In the genomic region with DNA sequence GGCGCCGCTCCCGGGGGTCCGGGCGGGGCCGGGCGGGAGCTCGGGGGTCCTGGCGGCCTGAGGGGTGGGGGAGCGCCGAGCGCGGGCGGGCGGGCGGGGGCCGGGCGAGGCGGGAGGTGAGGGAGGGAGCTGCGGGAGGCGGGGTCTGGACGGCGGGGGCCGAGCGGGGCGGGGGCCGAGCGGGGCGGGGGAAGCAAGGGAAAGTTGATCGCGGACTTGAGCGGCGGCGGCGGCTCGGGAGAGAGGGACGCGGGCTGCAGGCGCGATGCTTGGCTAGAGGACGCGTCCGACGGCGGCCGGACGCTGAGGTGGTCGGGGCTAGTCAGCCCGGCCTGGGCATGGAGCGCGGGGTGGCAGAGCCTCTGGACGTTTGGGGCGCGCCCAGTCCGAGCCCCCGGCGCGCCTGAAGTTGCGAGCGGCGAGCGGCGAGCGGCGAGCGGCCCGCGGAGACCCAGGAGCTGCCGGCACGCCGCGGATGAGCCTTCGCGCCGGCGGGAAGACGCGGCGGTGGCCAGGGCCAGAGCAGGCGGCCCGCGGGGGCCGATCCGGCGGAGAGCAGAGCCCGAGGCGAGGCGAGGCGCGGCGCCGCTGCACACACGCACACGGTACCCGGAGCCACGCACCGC, we compare ENCODE assay signal across 8 cellular contexts. TPM values are rescaled to one million over a fixed set of nuclear protein-coding genes. Genes with fewer than 3 reads are reported as not detected.
DNase-seq lines count a peak whose midpoint lies in the region; ATAC-seq and TF ChIP-seq lines count a peak whose summit lies in the region.

A gene (plus strand): TSS at position 207 of the 626 bp plus-strand sequence. CDS start 42,912 bp downstream, outside the sequence.

- H3K9me3 ChIP-seq in prostate gland, result no peaks in the 10 kb centered on the region

- ATAC-seq in SK-N-SH treated with all-trans-retinoic acid at 6 μM for 48 hours, result peak; percentile 19; the same call in 2 of the 3 replicates
- ATAC-seq in Right ventricle myocardium superior (ENCODE audit: poor library complexity), result peak; percentile 51
- ATAC-seq in HG03175 (IDR thresholded peaks at IDR 0.05; ENCODE audit: unreplicated experiment), result no peak
- no peak for ATAC-seq in GM19463 (IDR thresholded peaks at IDR 0.05; ENCODE audit: unreplicated experiment)

- DNase-seq in SKM-1 treated with dmso at 0.1 percent for 144 hours (lab: John Stamatoyannopoulos, UW; ENCODE audit: unreplicated experiment), result peak; percentile 8
- no peak for DNase-seq in SKM-1 (lab: John Stamatoyannopoulos, UW; ENCODE audit: unreplicated experiment)
- peak; percentile 64 for DNase-seq in Right ventricle myocardium superior
- peak; percentile 31 for DNase-seq in prostate gland (ENCODE audit: low spot score)
- no peak for DNase-seq in NCI-H446 treated with DMSO at 0.1 percent for 48 hours (lab: John Stamatoyannopoulos, UW)

- TF ChIP-seq POLR2A in prostate gland (IDR thresholded peaks at IDR 0.05), result no peak

- H3K36me3 ChIP-seq in prostate gland, result no peaks in the 10 kb centered on the region

- H3K4me1 ChIP-seq in prostate gland (replicated peaks), result no peaks in the 10 kb centered on the region

- H3K4me3 ChIP-seq in prostate gland, result peak within 1 kb of the TSS; percentile 43 to 53

- H3K27ac ChIP-seq in prostate gland, result peak within 1 kb of the TSS; percentile 42 to 46

- peaks cover 1% of the 10 kb centered on the region for H3K27me3 ChIP-seq in prostate gland (replicated peaks; ENCODE audit: insufficient read depth)

- 1% methylated on average over 47 of the region's 97 CpGs for WGBS in prostate gland

- no peak for TF ChIP-seq CTCF in prostate gland (IDR thresholded peaks at IDR 0.05)

- intact Hi-C loops in Right ventricle myocardium superior (cut with DNase I), result loop anchor here (2.0 to 5.0 kb wide), 3 partner anchors 86 to 310 kb away; no protein-coding TSS in a partner anchor
- intact Hi-C loops in prostate gland (cut with DNase I), result loop anchor here (5.0 to 10.0 kb wide), 4 partner anchors 80 to 498 kb away; a partner anchor contains a TSS

TF ChIP-seq in SK-N-SH treated with all-trans-retinoic acid at 6 μM for 48 hours, 23 proteins besides CTCF, POLR2A, EP300 and RAD21:
- TF ChIP-seq, protein P1, sequence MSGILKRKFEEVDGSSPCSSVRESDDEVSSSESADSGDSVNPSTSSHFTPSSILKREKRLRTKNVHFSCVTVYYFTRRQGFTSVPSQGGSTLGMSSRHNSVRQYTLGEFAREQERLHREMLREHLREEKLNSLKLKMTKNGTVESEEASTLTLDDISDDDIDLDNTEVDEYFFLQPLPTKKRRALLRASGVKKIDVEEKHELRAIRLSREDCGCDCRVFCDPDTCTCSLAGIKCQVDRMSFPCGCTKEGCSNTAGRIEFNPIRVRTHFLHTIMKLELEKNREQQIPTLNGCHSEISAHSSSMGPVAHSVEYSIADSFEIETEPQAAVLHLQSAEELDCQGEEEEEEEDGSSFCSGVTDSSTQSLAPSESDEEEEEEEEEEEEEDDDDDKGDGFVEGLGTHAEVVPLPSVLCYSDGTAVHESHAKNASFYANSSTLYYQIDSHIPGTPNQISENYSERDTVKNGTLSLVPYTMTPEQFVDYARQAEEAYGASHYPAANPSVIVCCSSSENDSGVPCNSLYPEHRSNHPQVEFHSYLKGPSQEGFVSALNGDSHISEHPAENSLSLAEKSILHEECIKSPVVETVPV (CRISPR knock-in tag; IDR thresholded peaks at IDR 0.05), result no peak
- no peak for TF ChIP-seq ESRRG (CRISPR knock-in tag; IDR thresholded peaks at IDR 0.05)
- TF ChIP-seq ISL1 (CRISPR knock-in tag; IDR thresholded peaks at IDR 0.05), result no peak
- TF ChIP-seq ZFP3 (CRISPR knock-in tag; IDR thresholded peaks at IDR 0.05), result no peak
- no peak for TF ChIP-seq ZNF8 (CRISPR knock-in tag; IDR thresholded peaks at IDR 0.05)
- no peak for TF ChIP-seq PPARA (CRISPR knock-in tag; IDR thresholded peaks at IDR 0.05; ENCODE audit: borderline replicate concordance)
- TF ChIP-seq BACH2 (CRISPR knock-in tag; IDR thresholded peaks at IDR 0.05; ENCODE audit: borderline replicate concordance), result no peak
- TF ChIP-seq ZNF565 (CRISPR knock-in tag; conservative IDR thresholded peaks at IDR 0.05; ENCODE audit: low read depth), result no peak
- TF ChIP-seq, protein P2, sequence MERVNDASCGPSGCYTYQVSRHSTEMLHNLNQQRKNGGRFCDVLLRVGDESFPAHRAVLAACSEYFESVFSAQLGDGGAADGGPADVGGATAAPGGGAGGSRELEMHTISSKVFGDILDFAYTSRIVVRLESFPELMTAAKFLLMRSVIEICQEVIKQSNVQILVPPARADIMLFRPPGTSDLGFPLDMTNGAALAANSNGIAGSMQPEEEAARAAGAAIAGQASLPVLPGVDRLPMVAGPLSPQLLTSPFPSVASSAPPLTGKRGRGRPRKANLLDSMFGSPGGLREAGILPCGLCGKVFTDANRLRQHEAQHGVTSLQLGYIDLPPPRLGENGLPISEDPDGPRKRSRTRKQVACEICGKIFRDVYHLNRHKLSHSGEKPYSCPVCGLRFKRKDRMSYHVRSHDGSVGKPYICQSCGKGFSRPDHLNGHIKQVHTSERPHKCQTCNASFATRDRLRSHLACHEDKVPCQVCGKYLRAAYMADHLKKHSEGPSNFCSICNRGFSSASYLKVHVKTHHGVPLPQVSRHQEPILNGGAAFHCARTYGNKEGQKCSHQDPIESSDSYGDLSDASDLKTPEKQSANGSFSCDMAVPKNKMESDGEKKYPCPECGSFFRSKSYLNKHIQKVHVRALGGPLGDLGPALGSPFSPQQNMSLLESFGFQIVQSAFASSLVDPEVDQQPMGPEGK (CRISPR knock-in tag; IDR thresholded peaks at IDR 0.05; ENCODE audit: borderline replicate concordance), result no peak
- TF ChIP-seq ZC3H10 (CRISPR knock-in tag; IDR thresholded peaks at IDR 0.05), result no peak
- TF ChIP-seq, protein P3, sequence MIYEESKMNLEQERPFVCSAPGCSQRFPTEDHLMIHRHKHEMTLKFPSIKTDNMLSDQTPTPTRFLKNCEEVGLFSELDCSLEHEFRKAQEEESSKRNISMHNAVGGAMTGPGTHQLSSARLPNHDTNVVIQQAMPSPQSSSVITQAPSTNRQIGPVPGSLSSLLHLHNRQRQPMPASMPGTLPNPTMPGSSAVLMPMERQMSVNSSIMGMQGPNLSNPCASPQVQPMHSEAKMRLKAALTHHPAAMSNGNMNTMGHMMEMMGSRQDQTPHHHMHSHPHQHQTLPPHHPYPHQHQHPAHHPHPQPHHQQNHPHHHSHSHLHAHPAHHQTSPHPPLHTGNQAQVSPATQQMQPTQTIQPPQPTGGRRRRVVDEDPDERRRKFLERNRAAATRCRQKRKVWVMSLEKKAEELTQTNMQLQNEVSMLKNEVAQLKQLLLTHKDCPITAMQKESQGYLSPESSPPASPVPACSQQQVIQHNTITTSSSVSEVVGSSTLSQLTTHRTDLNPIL (CRISPR knock-in tag; IDR thresholded peaks at IDR 0.05; ENCODE audit: low read depth), result no peak
- TF ChIP-seq, protein P4, sequence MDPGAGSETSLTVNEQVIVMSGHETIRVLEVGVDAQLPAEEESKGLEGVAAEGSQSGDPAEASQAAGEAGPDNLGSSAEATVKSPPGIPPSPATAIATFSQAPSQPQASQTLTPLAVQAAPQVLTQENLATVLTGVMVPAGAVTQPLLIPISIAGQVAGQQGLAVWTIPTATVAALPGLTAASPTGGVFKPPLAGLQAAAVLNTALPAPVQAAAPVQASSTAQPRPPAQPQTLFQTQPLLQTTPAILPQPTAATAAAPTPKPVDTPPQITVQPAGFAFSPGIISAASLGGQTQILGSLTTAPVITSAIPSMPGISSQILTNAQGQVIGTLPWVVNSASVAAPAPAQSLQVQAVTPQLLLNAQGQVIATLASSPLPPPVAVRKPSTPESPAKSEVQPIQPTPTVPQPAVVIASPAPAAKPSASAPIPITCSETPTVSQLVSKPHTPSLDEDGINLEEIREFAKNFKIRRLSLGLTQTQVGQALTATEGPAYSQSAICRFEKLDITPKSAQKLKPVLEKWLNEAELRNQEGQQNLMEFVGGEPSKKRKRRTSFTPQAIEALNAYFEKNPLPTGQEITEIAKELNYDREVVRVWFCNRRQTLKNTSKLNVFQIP (CRISPR knock-in tag; IDR thresholded peaks at IDR 0.05; ENCODE audit: borderline replicate concordance, low read depth), result no peak
- TF ChIP-seq RARB (CRISPR knock-in tag; IDR thresholded peaks at IDR 0.05), result no peak
- TF ChIP-seq, protein P5, sequence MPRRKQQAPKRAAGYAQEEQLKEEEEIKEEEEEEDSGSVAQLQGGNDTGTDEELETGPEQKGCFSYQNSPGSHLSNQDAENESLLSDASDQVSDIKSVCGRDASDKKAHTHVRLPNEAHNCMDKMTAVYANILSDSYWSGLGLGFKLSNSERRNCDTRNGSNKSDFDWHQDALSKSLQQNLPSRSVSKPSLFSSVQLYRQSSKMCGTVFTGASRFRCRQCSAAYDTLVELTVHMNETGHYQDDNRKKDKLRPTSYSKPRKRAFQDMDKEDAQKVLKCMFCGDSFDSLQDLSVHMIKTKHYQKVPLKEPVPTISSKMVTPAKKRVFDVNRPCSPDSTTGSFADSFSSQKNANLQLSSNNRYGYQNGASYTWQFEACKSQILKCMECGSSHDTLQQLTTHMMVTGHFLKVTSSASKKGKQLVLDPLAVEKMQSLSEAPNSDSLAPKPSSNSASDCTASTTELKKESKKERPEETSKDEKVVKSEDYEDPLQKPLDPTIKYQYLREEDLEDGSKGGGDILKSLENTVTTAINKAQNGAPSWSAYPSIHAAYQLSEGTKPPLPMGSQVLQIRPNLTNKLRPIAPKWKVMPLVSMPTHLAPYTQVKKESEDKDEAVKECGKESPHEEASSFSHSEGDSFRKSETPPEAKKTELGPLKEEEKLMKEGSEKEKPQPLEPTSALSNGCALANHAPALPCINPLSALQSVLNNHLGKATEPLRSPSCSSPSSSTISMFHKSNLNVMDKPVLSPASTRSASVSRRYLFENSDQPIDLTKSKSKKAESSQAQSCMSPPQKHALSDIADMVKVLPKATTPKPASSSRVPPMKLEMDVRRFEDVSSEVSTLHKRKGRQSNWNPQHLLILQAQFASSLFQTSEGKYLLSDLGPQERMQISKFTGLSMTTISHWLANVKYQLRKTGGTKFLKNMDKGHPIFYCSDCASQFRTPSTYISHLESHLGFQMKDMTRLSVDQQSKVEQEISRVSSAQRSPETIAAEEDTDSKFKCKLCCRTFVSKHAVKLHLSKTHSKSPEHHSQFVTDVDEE (CRISPR knock-in tag; IDR thresholded peaks at IDR 0.05), result no peak
- TF ChIP-seq ZNF70 (CRISPR knock-in tag; IDR thresholded peaks at IDR 0.05), result no peak
- TF ChIP-seq ARNTL (CRISPR knock-in tag; IDR thresholded peaks at IDR 0.05; ENCODE audit: borderline replicate concordance, low read depth), result no peak
- TF ChIP-seq OSR1 (CRISPR knock-in tag; IDR thresholded peaks at IDR 0.05), result no peak
- no peak for TF ChIP-seq CSDC2 (CRISPR knock-in tag; IDR thresholded peaks at IDR 0.05)
- no peak for TF ChIP-seq GLIS3 (CRISPR knock-in tag; IDR thresholded peaks at IDR 0.05)
- TF ChIP-seq SNAI2 (CRISPR knock-in tag; IDR thresholded peaks at IDR 0.05), result no peak
TF ChIP-seq in SK-N-SH treated with all-trans-retinoic acid at 6 μM for 48 hours: peak in this region for 0.

RNA-seq across cellular contexts. Expression of the gene that starts here (rescaled TPM):
- total RNA-seq in Right ventricle myocardium superior, result 3.7 TPM
- total RNA-seq in prostate gland, result 10 to 100 TPM in 1 of 2 donors, 1 to 10 TPM in 1; 3.9 to 74.8 TPM

Comparison
In these comparisons a context has a peak if more than half of its experiments do, and no peak if none do; other contexts are left out.
1. DNase-seq: peak in SKM-1 treated with dmso at 0.1 percent for 144 hours (single experiment), Right ventricle myocardium superior (single experiment) and prostate gland (single experiment); none in SKM-1 (single experiment) and NCI-H446 treated with DMSO at 0.1 percent for 48 hours (single experiment).
2. ATAC-seq: peak in SK-N-SH treated with all-trans-retinoic acid at 6 μM for 48 hours (single experiment) and Right ventricle myocardium superior (single experiment); none in HG03175 (single experiment) and GM19463 (single experiment).